Comparison of ENCODE assay signal across 8 cellular contexts in the genomic region with DNA sequence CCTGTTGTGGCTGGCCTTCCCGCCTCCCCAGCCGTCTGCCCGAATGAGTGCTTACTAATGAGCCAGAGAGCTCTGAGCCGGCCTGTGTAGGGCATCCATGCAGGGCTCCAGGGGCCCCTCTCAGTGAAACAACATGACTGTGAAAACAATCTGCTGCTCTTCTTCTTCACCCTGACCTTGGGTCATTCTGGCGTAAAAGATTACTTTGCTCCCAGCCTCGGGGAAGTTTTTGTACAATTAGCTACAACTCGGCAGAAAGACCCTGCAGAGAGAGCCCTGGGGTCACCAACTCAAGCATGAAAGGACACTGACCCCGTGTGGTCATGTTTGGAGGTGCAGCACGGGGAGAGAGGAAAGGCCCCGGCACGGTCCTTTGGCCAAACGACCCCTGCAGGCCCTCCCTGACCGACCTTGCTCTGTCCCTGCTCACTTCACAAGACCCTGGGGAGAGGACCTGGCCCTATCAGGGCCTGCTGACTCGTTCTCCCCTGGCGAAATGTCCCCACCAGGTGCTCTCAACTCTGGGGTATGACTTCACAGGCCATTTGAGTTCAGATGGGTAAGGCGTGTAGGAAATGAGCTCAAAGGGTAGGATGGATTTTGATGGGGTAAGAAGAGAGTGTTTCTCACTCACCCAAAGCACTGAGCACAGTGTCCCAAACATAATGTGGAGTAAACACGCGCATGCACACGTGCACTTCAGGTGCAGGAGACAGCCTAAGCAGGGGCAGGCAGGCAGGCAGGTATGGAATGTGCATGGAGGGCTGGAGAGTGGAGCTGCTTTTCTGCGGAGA. TPM values are rescaled to one million over a fixed set of nuclear protein-coding genes. Genes with fewer than 3 reads are reported as not detected.
DNase-seq lines count a peak whose midpoint lies in the region; ATAC-seq and TF ChIP-seq lines count a peak whose summit lies in the region.

No MANE protein-coding gene starts in this region.

- H3K36me3 ChIP-seq in mucosa of rectum (ENCODE audit: control insufficient read depth in 2 of 2, insufficient read depth in 2 of 2, low read length in 2 of 2): no peaks in the 10 kb centered on the region

- H3K27ac Mint-ChIP-seq in activated CD8-positive, alpha-beta T cell treated with anti-CD3 and anti-CD28 coated beads for 36 hours: peak overlapping the region; percentile 56
- no peak overlapping the region for H3K27ac Mint-ChIP-seq in endothelial cell (ENCODE audit: unreplicated experiment)

- H3K9me3 ChIP-seq in AG04450 (ENCODE audit: control insufficient read depth, insufficient read depth, low read length): no peaks in the 10 kb centered on the region
- no peaks in the 10 kb centered on the region for H3K9me3 ChIP-seq in mucosa of rectum (ENCODE audit: control insufficient read depth in 2 of 2, low read length in 2 of 2)

- no peaks in the 10 kb centered on the region for H3K27me3 ChIP-seq in AG04450 (ENCODE audit: control insufficient read depth, insufficient read depth, low read length)
- H3K27me3 ChIP-seq in mucosa of rectum (ENCODE audit: control insufficient read depth in 2 of 2, insufficient read depth in 2 of 2, low read length in 2 of 2): no peaks in the 10 kb centered on the region

- DNase-seq in AG04450 (ENCODE audit: low read depth, low spot score) (peak; percentile 32), NCI-H82 treated with DMSO at 0.1 percent for 48 hours (lab: John Stamatoyannopoulos, UW; ENCODE audit: unreplicated experiment) (peak; percentile 65), endothelial cell (ENCODE audit: low spot score) (peak; percentile 95)
- DNase-seq in activated CD8-positive, alpha-beta T cell treated with anti-CD3 and anti-CD28 coated beads for 36 hours: peak; percentile 87
- peak; percentile 42 to 47 for DNase-seq in stimulated activated CD8-positive, alpha-beta memory T cell treated with anti-CD3 and anti-CD28 coated beads, Interleukin-4, amount 100 ng/mL, for 1 hour (ENCODE audit: low read depth in 2 of 2, low spot score in 1 of 2)

- H3K4me3 Mint-ChIP-seq in activated CD8-positive, alpha-beta T cell treated with anti-CD3 and anti-CD28 coated beads for 36 hours: no peak overlapping the region
- no peak overlapping the region for H3K4me3 Mint-ChIP-seq in endothelial cell (ENCODE audit: unreplicated experiment)

- TF ChIP-seq CTCF in AG04450 (IDR thresholded peaks at IDR 0.05; ENCODE audit: low read depth, low read length) (peak; percentile 97), endothelial cell (IDR thresholded peaks at IDR 0.05; ENCODE audit: unreplicated experiment) (peak; percentile 95)
- peak; percentile 96 for TF ChIP-seq CTCF in activated CD8-positive, alpha-beta T cell treated with anti-CD3 and anti-CD28 coated beads for 36 hours (IDR thresholded peaks at IDR 0.05)

- CTCF ChIA-PET in AG04450 (lab: Charles Lee): interaction anchor here (0.5 to 12.2 kb wide), 100 partner anchors 9 to 1838 kb away, joined by 3 to 176 read pairs (median 4); a partner anchor contains a TSS
- CTCF ChIA-PET in activated CD8-positive, alpha-beta T cell treated with anti-CD3 and anti-CD28 coated beads for 36 hours (lab: Charles Lee): interaction anchor here (0.5 to 4.1 kb wide), 65 partner anchors 8 to 812 kb away, joined by 3 to 116 read pairs (median 4); a partner anchor contains a TSS

- H3K4me1 Mint-ChIP-seq in activated CD8-positive, alpha-beta T cell treated with anti-CD3 and anti-CD28 coated beads for 36 hours (ENCODE audit: low read depth): peaks cover 16% of the 10 kb centered on the region
- no peaks in the 10 kb centered on the region for H3K4me1 Mint-ChIP-seq in endothelial cell (ENCODE audit: unreplicated experiment)

- intact Hi-C loops in activated CD8-positive, alpha-beta T cell treated with anti-CD3 and anti-CD28 coated beads for 36 hours (cut with micrococcal nuclease): loop anchor here (2.0 to 5.0 kb wide), 2 partner anchors 228 to 470 kb away; no protein-coding TSS in a partner anchor

- peak overlapping the region; percentile 52 to 56 for H3K9ac ChIP-seq in mucosa of rectum (ENCODE audit: low read depth in 1 of 2, low read length in 2 of 2)

- H3K27me3 Mint-ChIP-seq in activated CD8-positive, alpha-beta T cell treated with anti-CD3 and anti-CD28 coated beads for 36 hours: no peaks in the 10 kb centered on the region
- no peaks in the 10 kb centered on the region for H3K27me3 Mint-ChIP-seq in endothelial cell (ENCODE audit: unreplicated experiment)

- POLR2A ChIA-PET in AG04450 (lab: Yijun Ruan, JAX): interaction anchor here (1.1 kb wide), 1 partner anchor 462 kb away, joined by 4 read pairs; no protein-coding TSS in a partner anchor
- POLR2A ChIA-PET in activated CD8-positive, alpha-beta T cell treated with anti-CD3 and anti-CD28 coated beads for 36 hours (lab: Charles Lee): interaction anchor here (0.6 kb wide), 1 partner anchor 476 kb away, joined by 3 read pairs; no protein-coding TSS in a partner anchor

- no peak overlapping the region for H3K4me3 ChIP-seq in AG04450 (ENCODE audit: low read depth, low read length)
- H3K4me3 ChIP-seq in mucosa of rectum (ENCODE audit: low read length in 2 of 2): peak overlapping the region; percentile 41 to 53

- H3K27ac ChIP-seq in AG04450 (ENCODE audit: low read depth, low read length) (no peak overlapping the region), mucosa of rectum (ENCODE audit: low read depth in 2 of 2, low read length in 2 of 2) (peak overlapping the region; percentile 54 to 56)

- H3K9me3 Mint-ChIP-seq in activated CD8-positive, alpha-beta T cell treated with anti-CD3 and anti-CD28 coated beads for 36 hours: no peaks in the 10 kb centered on the region
- H3K9me3 Mint-ChIP-seq in endothelial cell (ENCODE audit: unreplicated experiment): no peaks in the 10 kb centered on the region

- H3K4me1 ChIP-seq in mucosa of rectum (ENCODE audit: control insufficient read depth in 2 of 2, insufficient read depth in 2 of 2, low read length in 2 of 2): peaks cover 12 to 16% of the 10 kb centered on the region in 2 donors

- ATAC-seq in GM18870 (IDR thresholded peaks at IDR 0.05; ENCODE audit: unreplicated experiment) (peak; percentile 60), HG03159 (IDR thresholded peaks at IDR 0.05; ENCODE audit: unreplicated experiment) (peak; percentile 70)
- peak; percentile 93 for ATAC-seq in activated CD8-positive, alpha-beta T cell treated with anti-CD3 and anti-CD28 coated beads for 36 hours

- H3K36me3 Mint-ChIP-seq in activated CD8-positive, alpha-beta T cell treated with anti-CD3 and anti-CD28 coated beads for 36 hours (ENCODE audit: low read depth): no peaks in the 10 kb centered on the region
- H3K36me3 Mint-ChIP-seq in endothelial cell (ENCODE audit: low read depth, unreplicated experiment): no peaks in the 10 kb centered on the region

RNA-seq across cellular contexts. Expression of a gene that starts 22.9 kb away (rescaled TPM):
- 25.0 and 29.3 TPM in 2 replicates for polyA plus RNA-seq in AG04450 (2011; rRNA removed)
- 33.1 and 35.8 TPM in 2 replicates for polyA minus RNA-seq in AG04450 (2011; rRNA and poly(A)+ RNA removed)
- 10 to 100 TPM; 34.7 to 36.1 TPM for total RNA-seq in activated CD8-positive, alpha-beta T cell treated with anti-CD3 and anti-CD28 coated beads for 36 hours
- 31.4 TPM for total RNA-seq in endothelial cell (ENCODE audit: unreplicated experiment)

Comparison
In these comparisons a context has a peak if more than half of its experiments do, and no peak if none do; other contexts are left out.
1. DNase-seq: peak in every context shown above with its lines; median percentile 95 in endothelial cell; 87 in activated CD8-positive, alpha-beta T cell treated with anti-CD3 and anti-CD28 coated beads for 36 hours; 65 in NCI-H82 treated with DMSO at 0.1 percent for 48 hours; 44 in stimulated activated CD8-positive, alpha-beta memory T cell treated with anti-CD3 and anti-CD28 coated beads, Interleukin-4, amount 100 ng/mL, for 1 hour; 32 in AG04450.